ENCODE assay signal across 11 cellular contexts in the genomic region with DNA sequence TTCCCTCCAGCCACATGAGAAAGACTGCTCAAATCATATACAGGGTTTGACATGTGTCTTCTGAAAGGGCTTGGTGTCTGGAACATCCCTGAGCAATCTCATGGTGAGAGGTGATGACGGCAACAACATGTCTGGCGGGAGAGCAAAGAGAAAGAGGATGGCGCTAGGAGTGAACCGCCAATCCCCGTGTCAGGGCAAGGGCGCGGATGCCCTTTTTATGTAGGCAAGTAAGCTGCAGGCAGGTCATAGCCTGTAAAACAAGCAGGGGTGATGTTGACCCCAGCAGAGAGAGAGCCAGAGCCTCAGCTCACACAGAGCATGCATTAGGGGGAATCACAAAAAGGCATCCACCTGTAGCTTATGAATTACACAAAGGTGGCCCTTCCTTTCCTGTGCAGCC. TPM values are rescaled to one million over a fixed set of nuclear protein-coding genes. Genes with fewer than 3 reads are reported as not detected.
DNase-seq lines count a peak whose midpoint lies in the region; ATAC-seq and TF ChIP-seq lines count a peak whose summit lies in the region.
"Not testable (repeated sequence)": the region's sequence is repeated elsewhere in the genome, so short reads cannot be mapped to it uniquely, and the experiment has no call there.
"Had no signal": no experiment of that assay in that cellular context is flagged by ENCODE, and none has a peak within 500 bp of the region (broad histone marks: within the 10 kb centered on the region; RNA-seq: fewer than 3 reads in every experiment).

No MANE protein-coding gene starts in this region.

- not testable (repeated sequence) for TF ChIP-seq CTCF in CD14-positive monocyte (IDR thresholded peaks at IDR 0.05); HEK293 (tag by site-specific recombination; IDR thresholded peaks at IDR 0.05); esophagus muscularis mucosa (IDR thresholded peaks at IDR 0.05)

- not testable (repeated sequence) for H3K4me1 ChIP-seq in HEK293 (ENCODE audit: control insufficient read depth, insufficient read depth, low read length); esophagus muscularis mucosa; right cardiac atrium (ENCODE audit: control insufficient read depth, insufficient read depth, low read length); aorta (ENCODE audit: control insufficient read depth in 1 of 2, insufficient read depth in 2 of 2, low read length in 2 of 2)

- H3K27me3 ChIP-seq in esophagus muscularis mucosa; right cardiac atrium (ENCODE audit: control insufficient read depth, insufficient read depth); aorta (ENCODE audit: control insufficient read depth in 1 of 2, insufficient read depth in 2 of 2, low read length in 1 of 2): not testable (repeated sequence)

- not testable (repeated sequence) for H3K9me3 Mint-ChIP-seq in CD14-positive monocyte

- ATAC-seq in right cardiac atrium, result not testable (repeated sequence)
- peak; percentile 3 for ATAC-seq in aorta (ENCODE audit: low FRiP score)

- not testable (repeated sequence) for H3K27ac ChIP-seq in HEK293 (ENCODE audit: extremely low read depth, low read depth, low read length); esophagus muscularis mucosa (replicated peaks in 1 of 4); right cardiac atrium (ENCODE audit: low read length); aorta (ENCODE audit: low read depth in 1 of 2, low read length in 2 of 2)

- TF ChIP-seq POLR2A in esophagus muscularis mucosa (IDR thresholded peaks at IDR 0.05; ENCODE audit: low read depth), result not testable (repeated sequence)

- intact Hi-C loops in CD14-positive monocyte (cut with micrococcal nuclease); esophagus muscularis mucosa (cut with DNase I); right cardiac atrium (cut with DNase I); aorta (cut with DNase I): not testable (repeated sequence)

- not testable (repeated sequence) for H3K4me3 Mint-ChIP-seq in CD14-positive monocyte

- not testable (repeated sequence) for H3K4me3 ChIP-seq in HEK293 (ENCODE audit: low read depth, low read length); esophagus muscularis mucosa; right cardiac atrium (ENCODE audit: low read length); aorta (ENCODE audit: low read length in 2 of 2)

- H3K27ac Mint-ChIP-seq in CD14-positive monocyte, result not testable (repeated sequence)

- not testable (repeated sequence) for H3K36me3 Mint-ChIP-seq in CD14-positive monocyte

- not testable (repeated sequence) for H3K9me3 ChIP-seq in HEK293 (ENCODE audit: control insufficient read depth, insufficient read depth, low read depth, low read length); esophagus muscularis mucosa; right cardiac atrium (ENCODE audit: control insufficient read depth, low read length); aorta (ENCODE audit: control insufficient read depth, low read length)

- not testable (repeated sequence) for H3K36me3 ChIP-seq in HEK293 (ENCODE audit: control insufficient read depth in 2 of 2, insufficient read depth in 1 of 2, low read length in 2 of 2); esophagus muscularis mucosa; aorta (ENCODE audit: control insufficient read depth in 1 of 2, insufficient read depth in 2 of 2, low read length in 1 of 2)

- not testable (repeated sequence) for H3K27me3 Mint-ChIP-seq in CD14-positive monocyte (ENCODE audit: low read depth in 3 of 3)

- CTCF ChIA-PET in HEK293 (lab: Yijun Ruan, JAX), result not testable (repeated sequence)

- not testable (repeated sequence) for TF ChIP-seq EP300 in esophagus muscularis mucosa (IDR thresholded peaks at IDR 0.05)

- not testable (repeated sequence) for H3K4me1 Mint-ChIP-seq in CD14-positive monocyte

- WGBS in esophagus muscularis mucosa, result 100% methylated on average over 3 of the region's 7 CpGs
- WGBS in right cardiac atrium, result 94% methylated on average over 6 of the region's 7 CpGs
- 98 to 100% methylated on average over 5 to 6 of the region's 7 CpGs for WGBS in aorta, 2 donors

- POLR2A ChIA-PET in HEK293 (lab: Yijun Ruan, JAX), result not testable (repeated sequence)

- DNase-seq in CD14-positive monocyte (ENCODE audit: low spot score), result peak; percentile 15
- peak; percentile 31 for DNase-seq in esophagus muscularis mucosa (ENCODE audit: extremely low spot score)
- peak in 2 of 3 donors; percentile 33 to 39 for DNase-seq in right cardiac atrium
- not testable (repeated sequence) for DNase-seq in aorta

TF ChIP-seq in HEK293, 187 proteins besides CTCF, POLR2A, EP300 and RAD21:
- TF ChIP-seq SCRT2 (tag by site-specific recombination; IDR thresholded peaks at IDR 0.05), result 0 out of 2 replicates have a peak, but pooled peaks have one; percentile 13

RNA-seq across cellular contexts. Expression of gene PTPN20, which starts 4.9 kb away (rescaled TPM):
- polyA plus RNA-seq in CD14-positive monocyte (not detected), right cardiac atrium (6.7 TPM), aorta (1 to 10 TPM; 1.7 to 5.9 TPM)
- total RNA-seq in esophagus muscularis mucosa (1 to 10 TPM; 2.3 to 3.0 (median 2.6) TPM), right cardiac atrium (10 to 100 TPM; 14.6 to 26.6 (median 21.2) TPM), aorta (1 to 10 TPM; 4.8 to 8.2 TPM)
- total RNA-seq: A172; A673; Caco-2; CD4-positive, CD25-positive, alpha-beta regulatory T cell; Daoy had no signal
- polyA plus RNA-seq: AG04450 had no signal
